In the genomic region with DNA sequence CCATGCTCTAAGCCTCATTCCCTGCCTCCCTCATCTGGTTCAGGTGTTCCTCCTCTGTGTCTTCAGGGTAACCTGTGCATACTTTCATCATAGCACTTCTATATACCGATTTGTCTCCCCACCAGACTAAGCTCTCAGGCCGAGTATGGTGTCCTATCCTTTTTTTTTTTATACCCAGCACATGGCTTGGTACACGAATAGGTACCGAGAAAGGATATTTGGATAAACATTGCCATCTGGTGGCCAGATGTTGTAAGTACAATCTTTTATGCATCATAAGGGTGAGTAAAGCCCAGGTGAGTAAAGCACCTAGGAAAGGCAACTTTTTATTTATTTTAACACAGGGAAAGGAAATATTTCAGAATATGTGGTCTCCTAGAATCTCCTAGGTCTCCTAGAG, we compare ENCODE assay signal across 8 cellular contexts.
A peak's percentile ranks its signal among the peaks of the same experiment; 100 is the strongest.
DNase-seq lines count a peak whose midpoint lies in the region; ATAC-seq and TF ChIP-seq lines count a peak whose summit lies in the region.

No MANE protein-coding gene starts in this region.

- H3K9me3 ChIP-seq in heart left ventricle: peaks cover 0 to 13% (median 0%) of the 10 kb centered on the region in 12 donors

- H3K36me3 ChIP-seq in heart left ventricle: peaks cover 0 to 3% (median 0%) of the 10 kb centered on the region in 9 donors

- DNase-seq in heart left ventricle: peak in 1 of 5 donors; percentile 5
- no peak for DNase-seq in Right ventricle myocardium inferior (ENCODE audit: missing footprints)
- peak; percentile 50 for DNase-seq in NCI-H1105 treated with DMSO at 0.1 percent for 48 hours (lab: John Stamatoyannopoulos, UW)
- peak; percentile 12 to 62 for DNase-seq in foreskin fibroblast
- DNase-seq in retina: peak; percentile 3

- WGBS in heart left ventricle, 4 donors: 15 to 25% (median 19%) methylated on average over 4 of the region's 4 CpGs

- intact Hi-C loops in heart left ventricle (cut with DNase I): loop anchor here in 9 of 10 donors (2.0 to 10.0 kb wide), 14 partner anchors 69 to 1409 kb away; a partner anchor contains a TSS
- intact Hi-C loops in Right ventricle myocardium inferior (cut with DNase I): loop anchor here (2.0 to 10.0 kb wide), 4 partner anchors 117 to 999 kb away; a partner anchor contains a TSS

- H3K27ac ChIP-seq in heart left ventricle (no peak overlapping the region), VCaP (no peak overlapping the region)

- H3K4me1 ChIP-seq in heart left ventricle: no peaks in the 10 kb centered on the region

- TF ChIP-seq CTCF in heart left ventricle (IDR thresholded peaks at IDR 0.05) (peak; percentile 40 to 75 (median 61)), VCaP (conservative IDR thresholded peaks at IDR 0.05) (peak; percentile 14), foreskin fibroblast (IDR thresholded peaks at IDR 0.05; ENCODE audit: low read depth, low read length) (peak; percentile 25)

- no peak for TF ChIP-seq POLR2A in heart left ventricle (IDR thresholded peaks at IDR 0.05)

- peaks cover 0 to 24% (median 0%) of the 10 kb centered on the region in 9 donors for H3K27me3 ChIP-seq in heart left ventricle

- H3K4me3 ChIP-seq in heart left ventricle: no peak overlapping the region
- H3K4me3 ChIP-seq in foreskin fibroblast (ENCODE audit: low read depth in 1 of 2, low read length in 2 of 2): no peak overlapping the region

- ATAC-seq in heart left ventricle (peak in 3 of 4 donors; percentile 48 to 59 (median 51)), Right ventricle myocardium inferior (no peak), GM21786 (IDR thresholded peaks at IDR 0.05; ENCODE audit: unreplicated experiment) (peak; percentile 69), HG02970 (IDR thresholded peaks at IDR 0.05; ENCODE audit: low FRiP score, unreplicated experiment) (no peak)

Comparison
In these comparisons a context has a peak if more than half of its experiments do, and no peak if none do; other contexts are left out.
1. ATAC-seq: peak in heart left ventricle (3 of 4) and GM21786 (single experiment); none in Right ventricle myocardium inferior (single experiment) and HG02970 (single experiment).
2. Peak in every context shown above with its lines, with median percentiles within 50 percentile points of each other: CTCF ChIP-seq.